Comparison of ENCODE assay signal across 11 cellular contexts in genomic region chr3:41716391-41716910, GRCh38.
A peak's percentile ranks its signal among the peaks of the same experiment; 100 is the strongest.
DNase-seq lines count a peak whose midpoint lies in the region; ATAC-seq, FAIRE-seq and TF ChIP-seq lines count a peak whose summit lies in the region.
"Had no signal": no experiment of that assay in that cellular context is flagged by ENCODE, and none has a peak within 500 bp of the region (broad histone marks: within the 10 kb centered on the region; RNA-seq: fewer than 3 reads in every experiment).

No MANE protein-coding gene starts in this region.

- H3K4me2 ChIP-seq in HepG2 (ENCODE audit: low read depth, low read length) = no peak overlapping the region

- TF ChIP-seq CTCF in AG09309 (IDR thresholded peaks at IDR 0.05; ENCODE audit: control insufficient read depth, insufficient read depth, low read depth, low read length, missing control alignments) = peak; percentile 58
- TF ChIP-seq CTCF in bronchial epithelial cell (IDR thresholded peaks at IDR 0.05; ENCODE audit: insufficient read depth, low read length, severe bottlenecking) = no peak
- 0 out of 2 replicates have a peak, but pooled peaks have one; percentile 27 for TF ChIP-seq CTCF in HepG2 (CRISPR knock-in tag; IDR thresholded peaks at IDR 0.05)
- TF ChIP-seq CTCF in Caco-2 (IDR thresholded peaks at IDR 0.05; ENCODE audit: insufficient read depth in 1 of 2, low read depth in 1 of 2, low read length in 1 of 2, severe bottlenecking in 1 of 2, unreplicated experiment in 1 of 2) = peak in 1 of 2 experiments; percentile 34

- H3K27me3 ChIP-seq in bronchial epithelial cell (ENCODE audit: control insufficient read depth, insufficient read depth, low read length) = no peaks in the 10 kb centered on the region
- no peaks in the 10 kb centered on the region for H3K27me3 ChIP-seq in HepG2 (ENCODE audit: control insufficient read depth in 1 of 2, insufficient read depth in 2 of 2, low read length in 2 of 2)
- H3K27me3 ChIP-seq in HAP-1 (ENCODE audit: low read depth) = no peaks in the 10 kb centered on the region
- H3K27me3 ChIP-seq in Caco-2 (replicated peaks; ENCODE audit: control insufficient read depth, insufficient read depth, low read length) = no peaks in the 10 kb centered on the region

- ATAC-seq in HepG2 = no peak

- in situ Hi-C loops in HepG2 (cut with HindIII; ENCODE audit: extremely low pct_ligation_motif_present, low pct_unique_long_range_greater_than_20kb) = no loop called here
- in situ Hi-C loops in HAP-1 (cut with MboI; ENCODE audit: low sequenced_read_pairs) = no loop called here

- no peak for DNase-seq in AG09309 (ENCODE audit: low read depth)
- DNase-seq in LHCN-M2 (ENCODE audit: low read depth) = peak; percentile 32
- peak; percentile 20 for DNase-seq in bronchial epithelial cell (ENCODE audit: low read depth)
- DNase-seq in HepG2 (ENCODE audit: low spot score) = no peak
- DNase-seq in HAP-1 (ENCODE audit: low spot score in 2 of 2) = no peak
- DNase-seq in Caco-2 = no peak
- DNase-seq in GDM1 (lab: John Stamatoyannopoulos, UW) = no peak
- no peak for DNase-seq in NCI-H510A treated with DMSO at 0.1 percent for 48 hours (lab: John Stamatoyannopoulos, UW)
- DNase-seq: activated CD4-positive, alpha-beta T cell treated with anti-CD3 and anti-CD28 coated beads for 4 hours; anterior cingulate cortex; DND-41 had no signal

- no peak overlapping the region for H3K27ac Mint-ChIP-seq in Caco-2 (ENCODE audit: unreplicated experiment)

- TF ChIP-seq EP300 in HepG2 (IDR thresholded peaks at IDR 0.05; ENCODE audit: low read depth in 2 of 2, low read length in 2 of 2) (no peak), HepG2 (CRISPR knock-in tag; IDR thresholded peaks at IDR 0.05; ENCODE audit: borderline replicate concordance) (no peak)

- no peak for TF ChIP-seq POLR2A in HepG2 (IDR thresholded peaks at IDR 0.05; ENCODE audit: insufficient read depth in 1 of 2, low read depth in 2 of 2, low read length in 2 of 2)

- H3K36me3 ChIP-seq in bronchial epithelial cell (ENCODE audit: control insufficient read depth, insufficient read depth, low read length) (no peaks in the 10 kb centered on the region), HepG2 (replicated peaks in 1 of 2; ENCODE audit: control insufficient read depth in 1 of 2, insufficient read depth in 2 of 2, low read length in 2 of 2) (no peaks in the 10 kb centered on the region), HAP-1 (replicated peaks) (no peaks in the 10 kb centered on the region), Caco-2 (ENCODE audit: control insufficient read depth, insufficient read depth, low read length) (no peaks in the 10 kb centered on the region)

- no peaks in the 10 kb centered on the region for H3K4me1 ChIP-seq in HepG2 (ENCODE audit: insufficient read depth, low read length)
- H3K4me1 ChIP-seq in HAP-1 = no peaks in the 10 kb centered on the region
- no peaks in the 10 kb centered on the region for H3K4me1 ChIP-seq in Caco-2

- H3K79me2 ChIP-seq in HepG2 (ENCODE audit: insufficient read depth, low read length) = no peaks in the 10 kb centered on the region

- H3K9ac ChIP-seq in HepG2 (ENCODE audit: insufficient read depth, low read depth, low read length) = no peak overlapping the region

- no peak for TF ChIP-seq RAD21 in HepG2 (CRISPR knock-in tag; IDR thresholded peaks at IDR 0.05)

- no peaks in the 10 kb centered on the region for H3K36me3 Mint-ChIP-seq in Caco-2 (ENCODE audit: insufficient read depth, unreplicated experiment)

- WGBS in HepG2 (ENCODE audit: low lambda C conversion rate) = 90% methylated on average over 3 of the region's 3 CpGs

- no peak overlapping the region for H3K27ac ChIP-seq in HepG2 (ENCODE audit: extremely low read length, insufficient read depth, low read length)

- POLR2A ChIA-PET in HepG2 (lab: Yijun Ruan, JAX) = no interaction called here
- POLR2A ChIA-PET in Caco-2 (lab: Charles Lee) = no interaction called here

- H3K9me3 ChIP-seq in HepG2 (ENCODE audit: low read length) (no peaks in the 10 kb centered on the region), HAP-1 (no peaks in the 10 kb centered on the region), Caco-2 (no peaks in the 10 kb centered on the region)

- no peaks in the 10 kb centered on the region for H3K27me3 Mint-ChIP-seq in Caco-2 (ENCODE audit: insufficient read depth, unreplicated experiment)

- CTCF ChIA-PET in HepG2 (lab: Yijun Ruan, JAX; ENCODE audit: low intra/inter-chr PET ratio, low total read pairs) = no interaction called here
- CTCF ChIA-PET in Caco-2 (lab: Charles Lee) = interaction anchor here (1.0 to 1.3 kb wide), 2 partner anchors 266 to 477 kb away, joined by 3 to 4 read pairs; no protein-coding TSS in a partner anchor

- FAIRE-seq in bronchial epithelial cell (lab: Jason Lieb, UNC) = no peak
- no peak for FAIRE-seq in HepG2 (lab: Jason Lieb, UNC)

- H3K4me1 Mint-ChIP-seq in Caco-2 (ENCODE audit: low read depth, unreplicated experiment) = no peaks in the 10 kb centered on the region

- no TSS peak for BruUV-seq in HepG2 (replicated peaks; lab: Mats Ljungman, UMichigan)
- BruUV-seq in Caco-2 (replicated peaks; lab: Mats Ljungman, UMichigan) = no TSS peak

- intact Hi-C loops in HepG2 (cut with micrococcal nuclease; ENCODE audit: unreplicated experiment) = loop anchor here (10.0 kb wide), 1 partner anchor 1132 kb away; no protein-coding TSS in a partner anchor
- intact Hi-C loops in Caco-2 (cut with micrococcal nuclease; ENCODE audit: unreplicated experiment) = no loop called here

- H3K4me3 Mint-ChIP-seq in Caco-2 (ENCODE audit: unreplicated experiment) = no peak overlapping the region

- no peaks in the 10 kb centered on the region for H3K9me3 Mint-ChIP-seq in Caco-2 (ENCODE audit: unreplicated experiment)

- H4K20me1 ChIP-seq in HepG2 (ENCODE audit: insufficient read depth, low read length) = no peaks in the 10 kb centered on the region

- no peak overlapping the region for H2AFZ ChIP-seq in HepG2 (ENCODE audit: low read length)

- no peak overlapping the region for H3K4me3 ChIP-seq in AG09309 (ENCODE audit: control insufficient read depth, low read depth, low read length)
- no peak overlapping the region for H3K4me3 ChIP-seq in bronchial epithelial cell (ENCODE audit: low read depth, low read length)
- no peak overlapping the region for H3K4me3 ChIP-seq in HepG2 (replicated peaks in 1 of 3; ENCODE audit: insufficient read depth in 1 of 3, low read depth in 2 of 3, low read length in 3 of 3)
- no peak overlapping the region for H3K4me3 ChIP-seq in HAP-1
- no peak overlapping the region for H3K4me3 ChIP-seq in Caco-2 (ENCODE audit: low read depth, low read length)

TF ChIP-seq in HepG2, 621 proteins besides CTCF, POLR2A, EP300 and RAD21:
- TF ChIP-seq ZNF652 (CRISPR knock-in tag; IDR thresholded peaks at IDR 0.05; ENCODE audit: borderline replicate concordance, low read depth) (no peak), STAG1 (CRISPR knock-in tag; IDR thresholded peaks at IDR 0.05) (peak; percentile 41)

Comparison
In these comparisons a context has a peak if more than half of its experiments do, and no peak if none do; other contexts are left out.
1. DNase-seq: peak in LHCN-M2 (single experiment) and bronchial epithelial cell (single experiment); none in AG09309 (single experiment), HepG2 (single experiment), HAP-1 (0 of 2), Caco-2 (0 of 2), GDM1 (single experiment) and NCI-H510A treated with DMSO at 0.1 percent for 48 hours (single experiment).